Comparison of ENCODE assay signal across 19 cellular contexts in genomic region chr9:73259086-73259696, GRCh38.
A peak's percentile ranks its signal among the peaks of the same experiment; 100 is the strongest.
DNase-seq lines count a peak whose midpoint lies in the region; ATAC-seq, FAIRE-seq and TF ChIP-seq lines count a peak whose summit lies in the region.
"Had no signal": no experiment of that assay in that cellular context is flagged by ENCODE, and none has a peak within 500 bp of the region (broad histone marks: within the 10 kb centered on the region; RNA-seq: fewer than 3 reads in every experiment).

No MANE protein-coding gene starts in this region.

- TF ChIP-seq RAD21 in GM12878 (IDR thresholded peaks at IDR 0.05; ENCODE audit: insufficient read depth, low read depth, low read length), result no peak

- WGBS in GM12878 (ENCODE audit: insufficient coverage, insufficient replicate concordance, low lambda C conversion rate, missing lambda C conversion rate), result 45% methylated on average over 10 of the region's 13 CpGs

- in situ Hi-C loops in GM12878 (cut with MboI), result no loop called here

- DNase-seq in NCI-H510A (lab: John Stamatoyannopoulos, UW) (peak; percentile 43), GM12878 (ENCODE audit: low read depth, low spot score) (no peak), HK-2 (ENCODE audit: unreplicated experiment) (no peak), hippocampal formation (lab: John Stamatoyannopoulos, UW) (no peak)
- DNase-seq: C1 segment of cervical spinal cord; Calu3; CD4-positive, alpha-beta memory T cell; COR-L47; DMS53; DMS79 treated with DMSO at 0.1 percent for 48 hours; GF-D8; GM23248; HFFc6 had no signal

- H3K4me2 ChIP-seq in GM12878 (ENCODE audit: control insufficient read depth, insufficient read depth), result no peak overlapping the region

- no peak for TF ChIP-seq CTCF in GM12878 (IDR thresholded peaks at IDR 0.05 in 2 of 3, conservative IDR thresholded peaks at IDR 0.05 in 1 of 3; ENCODE audit: control insufficient read depth in 2 of 3, extremely low read depth in 1 of 3, insufficient read depth in 1 of 3, low read depth in 3 of 3, low read length in 3 of 3)

- intact Hi-C loops in GM12878 (cut with micrococcal nuclease; ENCODE audit: unreplicated experiment), result no loop called here

- no peaks in the 10 kb centered on the region for H3K4me1 ChIP-seq in GM12878 (ENCODE audit: control insufficient read depth, insufficient read depth, low read length)
- H3K4me1 ChIP-seq: HAP-1 had no signal

- FAIRE-seq in GM12878 (lab: Jason Lieb, UNC) (no peak), endometrium (lab: Jason Lieb, UNC) (peak; percentile 8)
- FAIRE-seq: GM12892, GM19239 had no signal

- CTCF ChIA-PET in GM12878 (lab: Yijun Ruan, JAX), result interaction anchor here (0.6 to 1.3 kb wide), 4 partner anchors 50 to 79 kb away, joined by 3 read pairs; no protein-coding TSS in a partner anchor

- POLR2A ChIA-PET in GM12878 (lab: Charles Lee), result no interaction called here

- no peaks in the 10 kb centered on the region for H3K36me3 ChIP-seq in GM12878 (ENCODE audit: control insufficient read depth in 2 of 2, insufficient read depth in 2 of 2, low read length in 1 of 2)
- H3K36me3 ChIP-seq: HAP-1 had no signal

- H3K9me3 ChIP-seq in GM12878 (replicated peaks; ENCODE audit: control insufficient read depth, insufficient read depth, low read length), result no peaks in the 10 kb centered on the region
- H3K9me3 ChIP-seq: HAP-1 had no signal

- H3K4me3 ChIP-seq in GM12878, result no peak overlapping the region
- H3K4me3 ChIP-seq: GM23248, HAP-1 had no signal

- ATAC-seq in GM18907 (IDR thresholded peaks at IDR 0.05; ENCODE audit: unreplicated experiment) (peak; percentile 61), GM12878 (0 out of 3 replicates have a peak, but pooled peaks have one; percentile 32), HG02623 (IDR thresholded peaks at IDR 0.05; ENCODE audit: unreplicated experiment) (no peak)

- H3K27ac ChIP-seq in GM12878 (ENCODE audit: control insufficient read depth, insufficient read depth), result no peak overlapping the region
- H3K27ac ChIP-seq: GM23248 had no signal

- RAD21 ChIA-PET in GM12878 (lab: Charles Lee; ENCODE audit: unreplicated experiment), result no interaction called here

- no peak for TF ChIP-seq EP300 in GM12878 (IDR thresholded peaks at IDR 0.05; ENCODE audit: borderline replicate concordance in 1 of 2, control insufficient read depth in 1 of 2, low read depth in 2 of 2, low read length in 2 of 2)

- H3K27me3 ChIP-seq in GM12878 (replicated peaks in 1 of 2; ENCODE audit: control insufficient read depth in 2 of 2, insufficient read depth in 2 of 2, low read length in 1 of 2), result no peaks in the 10 kb centered on the region

- no peaks in the 10 kb centered on the region for H4K20me1 ChIP-seq in GM12878 (ENCODE audit: control insufficient read depth, insufficient read depth)

- no peak overlapping the region for H3K9ac ChIP-seq in GM12878 (ENCODE audit: control insufficient read depth, insufficient read depth, low read length)
- H3K9ac ChIP-seq: GM23248 had no signal

- SMC1A ChIA-PET in GM12878 (lab: Charles Lee; ENCODE audit: uncharacterized antibody, unreplicated experiment), result interaction anchor here (1.2 to 2.8 kb wide), 4 partner anchors 10 to 153 kb away, joined by 3 to 9 read pairs (median 6); no protein-coding TSS in a partner anchor

- H3K79me2 ChIP-seq in GM12878 (ENCODE audit: control insufficient read depth, insufficient read depth, low read length), result no peaks in the 10 kb centered on the region

- TF ChIP-seq POLR2A in GM12878 (IDR thresholded peaks at IDR 0.05; ENCODE audit: low read depth, low read length), result no peak

- no peak overlapping the region for H2AFZ ChIP-seq in GM12878 (ENCODE audit: control insufficient read depth, low read depth, low read length)
- H2AFZ ChIP-seq: GM23248 had no signal

- no TSS peak for BruUV-seq in GM12878 (replicated peaks; lab: Mats Ljungman, UMichigan)

TF ChIP-seq in GM12878, 131 proteins besides CTCF, POLR2A, EP300 and RAD21 (continues in another document):
- TF ChIP-seq NR2F1 (conservative IDR thresholded peaks at IDR 0.05) (peak; percentile 41; the same call in 1 of the 2 replicates), MLLT1 (IDR thresholded peaks at IDR 0.05) (0 out of 2 replicates have a peak, but pooled peaks have one; percentile 35), MTA2 (IDR thresholded peaks at IDR 0.05; ENCODE audit: low read depth) (peak; percentile 76; the same call in 1 of the 2 replicates), PRDM15 (CRISPR knock-in tag; IDR thresholded peaks at IDR 0.05) (no peak), EGR1 (IDR thresholded peaks at IDR 0.05; ENCODE audit: borderline replicate concordance in 1 of 2, low read depth in 2 of 2, low read length in 2 of 2) (no peak), NR2C1 (IDR thresholded peaks at IDR 0.05) (peak; percentile 52; the same call in 1 of the 2 replicates), CUX1 (IDR thresholded peaks at IDR 0.05; ENCODE audit: insufficient replicate concordance, low read depth, low read length) (no peak)
